11 cellular contexts compared by ENCODE assay signal in genomic region chr4:117137143-117137542, GRCh38. TPM values are rescaled to one million over a fixed set of nuclear protein-coding genes. Genes with fewer than 3 reads are reported as not detected.
DNase-seq lines count a peak whose midpoint lies in the region; ATAC-seq and TF ChIP-seq lines count a peak whose summit lies in the region.
"Had no signal": no experiment of that assay in that cellular context is flagged by ENCODE, and none has a peak within 500 bp of the region (broad histone marks: within the 10 kb centered on the region; RNA-seq: fewer than 3 reads in every experiment).

No MANE protein-coding gene starts in this region.

- H3K36me3 ChIP-seq in Panc1 (ENCODE audit: control insufficient read depth, insufficient read depth, low read length) = no peaks in the 10 kb centered on the region
- no peaks in the 10 kb centered on the region for H3K36me3 ChIP-seq in smooth muscle cell (ENCODE audit: low read depth)
- H3K36me3 ChIP-seq: prostate gland, uterus had no signal

- H3K4me1 Mint-ChIP-seq in nephron progenitor cell = peaks cover 6% of the 10 kb centered on the region

- no peaks in the 10 kb centered on the region for H3K27me3 ChIP-seq in Panc1 (ENCODE audit: control insufficient read depth, insufficient read depth, low read length)
- no peaks in the 10 kb centered on the region for H3K27me3 ChIP-seq in smooth muscle cell (ENCODE audit: low read depth)
- H3K27me3 ChIP-seq: uterus had no signal

- POLR2A ChIA-PET in Panc1 (lab: Charles Lee) = no interaction called here

- H2AFZ ChIP-seq in smooth muscle cell (ENCODE audit: low read depth) = no peak overlapping the region

- in situ Hi-C loops in Panc1 (cut with HindIII; ENCODE audit: low pct_unique_long_range_greater_than_20kb, low sequenced_read_pairs) = no loop called here

- WGBS in smooth muscle cell (ENCODE audit: low lambda C conversion rate) = 37% methylated on average over 2 of the region's 2 CpGs

- H3K4me3 Mint-ChIP-seq in nephron progenitor cell = no peak overlapping the region
- H3K4me3 Mint-ChIP-seq: activated CD8-positive, alpha-beta T cell treated with anti-CD3 and anti-CD28 coated beads for 36 hours had no signal

- no peak for ATAC-seq in Panc1
- ATAC-seq in HG02759 (IDR thresholded peaks at IDR 0.05; ENCODE audit: unreplicated experiment) = no peak
- ATAC-seq: activated CD8-positive, alpha-beta T cell treated with anti-CD3 and anti-CD28 coated beads for 36 hours had no signal

- H3F3A ChIP-seq in smooth muscle cell (ENCODE audit: low read depth) = no peaks in the 10 kb centered on the region

- TF ChIP-seq CTCF in Panc1 (IDR thresholded peaks at IDR 0.05) (no peak), smooth muscle cell (IDR thresholded peaks at IDR 0.05; ENCODE audit: borderline replicate concordance, insufficient read depth, poor library complexity, severe bottlenecking) (no peak), nephron progenitor cell (IDR thresholded peaks at IDR 0.05) (no peak)

- intact Hi-C loops in Panc1 (cut with micrococcal nuclease; ENCODE audit: unreplicated experiment) = loop anchor here (10.0 kb wide), 1 partner anchor 898 kb away; the partner anchor contains the start of gene NDST3

- CTCF ChIA-PET in Panc1 (lab: Charles Lee) = no interaction called here

- H3K9ac ChIP-seq in smooth muscle cell (ENCODE audit: low read depth) = no peak overlapping the region

- H3K4me2 ChIP-seq in smooth muscle cell = no peak overlapping the region

- H3K4me3 ChIP-seq in Panc1 (ENCODE audit: low read depth in 2 of 2, low read length in 2 of 2) (no peak overlapping the region), smooth muscle cell (no peak overlapping the region)
- H3K4me3 ChIP-seq: prostate gland, uterus had no signal

- H4K20me1 ChIP-seq in smooth muscle cell (ENCODE audit: low read depth) = no peaks in the 10 kb centered on the region

- H3K27ac ChIP-seq in Panc1 (ENCODE audit: low read length) (no peak overlapping the region), epithelial cell of prostate (no peak overlapping the region), smooth muscle cell (ENCODE audit: low read depth) (peak overlapping the region; percentile 55)
- H3K27ac ChIP-seq: prostate gland, uterus had no signal

- H3K4me1 ChIP-seq in Panc1 (ENCODE audit: control insufficient read depth, insufficient read depth, low read length) (no peaks in the 10 kb centered on the region), smooth muscle cell (ENCODE audit: low read depth) (peaks cover 2% of the 10 kb centered on the region)
- H3K4me1 ChIP-seq: prostate gland, uterus had no signal

- no peak overlapping the region for H3K27ac Mint-ChIP-seq in nephron progenitor cell
- H3K27ac Mint-ChIP-seq: activated CD8-positive, alpha-beta T cell treated with anti-CD3 and anti-CD28 coated beads for 36 hours had no signal

- BruUV-seq in Panc1 (replicated peaks; lab: Mats Ljungman, UMichigan) = no TSS peak

- H3K9me3 ChIP-seq in Panc1 (ENCODE audit: control insufficient read depth, insufficient read depth, low read depth, low read length) (no peaks in the 10 kb centered on the region), smooth muscle cell (replicated peaks; ENCODE audit: low read depth) (no peaks in the 10 kb centered on the region)
- H3K9me3 ChIP-seq: prostate gland, uterus had no signal

- DNase-seq in HCEC 1CT = peak; percentile 41
- DNase-seq in Panc1 (ENCODE audit: low read depth, low spot score) = peak; percentile 12
- peak; percentile 76 for DNase-seq in epithelial cell of prostate (ENCODE audit: low read depth, low spot score)
- no peak for DNase-seq in smooth muscle cell (lab: John Stamatoyannopoulos, UW; ENCODE audit: unreplicated experiment)
- DNase-seq in nephron progenitor cell = no peak
- DNase-seq in NCI-H1930 (lab: John Stamatoyannopoulos, UW) = no peak
- DNase-seq: activated CD8-positive, alpha-beta T cell treated with anti-CD3 and anti-CD28 coated beads for 36 hours; amygdala; uterus had no signal

- no peaks in the 10 kb centered on the region for H3K79me2 ChIP-seq in smooth muscle cell (ENCODE audit: low read depth)

- H3K27me3 Mint-ChIP-seq in nephron progenitor cell (ENCODE audit: low read depth, poor library complexity) = no peaks in the 10 kb centered on the region
- H3K27me3 Mint-ChIP-seq: activated CD8-positive, alpha-beta T cell treated with anti-CD3 and anti-CD28 coated beads for 36 hours had no signal

- peaks cover 9% of the 10 kb centered on the region for H3K36me3 Mint-ChIP-seq in nephron progenitor cell (ENCODE audit: low read depth)

- H3K9me3 Mint-ChIP-seq in nephron progenitor cell = peaks cover 25% of the 10 kb centered on the region

RNA-seq across cellular contexts. Expression of gene TRAM1L1, which starts 51.8 kb away (rescaled TPM):
- total RNA-seq in Panc1 (2021; ENCODE audit: unreplicated experiment) = 0.72 TPM
- polyA plus RNA-seq in Panc1 (2012; ENCODE audit: insufficient read length) = 0.58 TPM
- total RNA-seq in smooth muscle cell = 5.4 and 6.7 TPM in 2 replicates
- polyA plus RNA-seq in smooth muscle cell = 2.6 and 3.7 TPM in 2 replicates
- total RNA-seq: activated CD8-positive, alpha-beta T cell treated with anti-CD3 and anti-CD28 coated beads for 36 hours had no signal

Comparison
In these comparisons a context has a peak if more than half of its experiments do, and no peak if none do; other contexts are left out.
1. DNase-seq: peak in HCEC 1CT (single experiment), Panc1 (single experiment) and epithelial cell of prostate (single experiment); none in smooth muscle cell (single experiment), nephron progenitor cell (single experiment) and NCI-H1930 (0 of 2).